ENCODE assay signal across 24 cellular contexts in the genomic region with DNA sequence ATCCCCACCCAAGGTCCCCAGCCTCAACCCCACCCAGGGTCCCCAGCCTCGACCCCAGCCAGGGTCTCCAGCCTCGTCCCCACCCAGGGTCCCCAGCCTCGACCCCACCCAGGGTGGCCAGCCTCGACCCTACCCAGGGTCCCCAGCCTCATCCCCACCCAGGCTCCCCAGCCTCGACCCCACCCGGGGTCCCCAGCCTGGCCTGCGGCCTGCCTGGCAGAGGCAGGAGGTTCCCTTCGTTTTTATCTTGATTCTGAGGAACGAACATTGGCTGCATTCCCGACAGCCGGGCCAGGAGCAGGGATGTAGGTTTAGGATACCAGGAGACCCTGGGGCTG. TPM values are rescaled to one million over a fixed set of nuclear protein-coding genes. Genes with fewer than 3 reads are reported as not detected.
DNase-seq lines count a peak whose midpoint lies in the region; ATAC-seq and TF ChIP-seq lines count a peak whose summit lies in the region.
"Had no signal": no experiment of that assay in that cellular context is flagged by ENCODE, and none has a peak within 500 bp of the region (broad histone marks: within the 10 kb centered on the region; RNA-seq: fewer than 3 reads in every experiment).

No MANE protein-coding gene starts in this region.

- intact Hi-C loops in left ventricle myocardium superior (cut with micrococcal nuclease), result no loop called here
- intact Hi-C loops in right cardiac atrium (cut with DNase I), result loop anchor here in 2 of 4 donors (5.0 to 10.0 kb wide), 3 partner anchors 95 to 167 kb away; no protein-coding TSS in a partner anchor
- intact Hi-C loops in posterior vena cava (cut with DNase I), result no loop called here
- intact Hi-C loops in tibial artery (cut with DNase I; ENCODE audit: low total_unique reads), result no loop called here

- H3K4me1 ChIP-seq in right atrium auricular region (peaks cover 0 to 20% of the 10 kb centered on the region in 2 donors), right cardiac atrium (ENCODE audit: control insufficient read depth, insufficient read depth, low read length) (peaks cover 6% of the 10 kb centered on the region), tibial artery (peaks cover 0 to 26% (median 21%) of the 10 kb centered on the region in 4 donors)

- H3K4me3 ChIP-seq in right atrium auricular region (no peak overlapping the region), right cardiac atrium (ENCODE audit: low read length) (no peak overlapping the region), tibial artery (no peak overlapping the region)
- H3K4me3 ChIP-seq: A549; BLaER1 treated with 17β-estradiol and CSF1 and Interleukin-3, amounts not matched to agents 10 nM and 100 nM; MG63 had no signal

- 52% methylated on average over 11 of the region's 11 CpGs for WGBS in right cardiac atrium

- peaks cover 0 to 7% of the 10 kb centered on the region in 2 donors for H3K27me3 ChIP-seq in right atrium auricular region
- no peaks in the 10 kb centered on the region for H3K27me3 ChIP-seq in right cardiac atrium (ENCODE audit: control insufficient read depth, insufficient read depth)
- peaks cover 0 to 33% of the 10 kb centered on the region in 2 donors for H3K27me3 ChIP-seq in tibial artery

- no peak for TF ChIP-seq CTCF in right atrium auricular region (IDR thresholded peaks at IDR 0.05)
- TF ChIP-seq CTCF in tibial artery (IDR thresholded peaks at IDR 0.05), result no peak

- DNase-seq in left ventricle myocardium superior (peak; percentile 15), right atrium auricular region (ENCODE audit: low spot score) (no peak), right cardiac atrium (peak; percentile 5 to 31 (median 18)), posterior vena cava (ENCODE audit: low spot score) (peak; percentile 73), NCI-H2227 (lab: John Stamatoyannopoulos, UW; ENCODE audit: unreplicated experiment) (no peak), tibial artery (no peak)
- DNase-seq: AML-193; CD4-positive, alpha-beta T cell; GOT3; IMR-90; KG1; MG63; NCI-H1105 treated with DMSO at 0.1 percent for 48 hours; NCI-H2029; NCI-H446 treated with DMSO at 0.1 percent for 48 hours; NCI-H526; NCI-H82; NK-92 treated with Interleukin-12 subunit alpha and Interleukin-12 subunit beta, amount 100 ng/mL, for 24 hours; PC-3; SHP77 had no signal

- H3K9me3 ChIP-seq in right atrium auricular region, result no peaks in the 10 kb centered on the region
- no peaks in the 10 kb centered on the region for H3K9me3 ChIP-seq in right cardiac atrium (ENCODE audit: control insufficient read depth, low read length)
- H3K9me3 ChIP-seq in tibial artery, result no peaks in the 10 kb centered on the region
- H3K9me3 ChIP-seq: A549; BLaER1 treated with 17β-estradiol and CSF1 and Interleukin-3, amounts not matched to agents 10 nM and 100 nM; MG63 had no signal

- H3K27ac ChIP-seq in right atrium auricular region, result no peak overlapping the region
- no peak overlapping the region for H3K27ac ChIP-seq in right cardiac atrium (ENCODE audit: low read length)
- no peak overlapping the region for H3K27ac ChIP-seq in tibial artery
- H3K27ac ChIP-seq: A549; BLaER1 treated with 17β-estradiol and CSF1 and Interleukin-3, amounts not matched to agents 10 nM and 100 nM had no signal

- H3K36me3 ChIP-seq in right atrium auricular region (no peaks in the 10 kb centered on the region), tibial artery (no peaks in the 10 kb centered on the region)
- H3K36me3 ChIP-seq: BLaER1 treated with 17β-estradiol and CSF1 and Interleukin-3, amounts not matched to agents 10 nM and 100 nM; MG63 had no signal

- no peak for ATAC-seq in left ventricle myocardium superior
- ATAC-seq in right cardiac atrium, result no peak
- ATAC-seq in GM21526 (IDR thresholded peaks at IDR 0.05; ENCODE audit: low FRiP score, unreplicated experiment), result no peak
- ATAC-seq: A549, HCT116, PC-3 had no signal

RNA-seq across cellular contexts. Expression of gene PDE9A, which starts 3.4 kb away (rescaled TPM):
- total RNA-seq in left ventricle myocardium superior (4.1 TPM), right atrium auricular region (1 to 10 TPM; 1.1 to 2.0 TPM), right cardiac atrium (1 to 10 TPM; 1.5 to 2.8 (median 2.3) TPM), posterior vena cava (1 to 10 TPM; 4.0 to 5.6 TPM)
- 4.1 TPM for polyA plus RNA-seq in right cardiac atrium

Comparison
In these comparisons a context has a peak if more than half of its experiments do, and no peak if none do; other contexts are left out.
1. DNase-seq: peak in left ventricle myocardium superior (single experiment), right cardiac atrium (3 of 3) and posterior vena cava (single experiment); none in right atrium auricular region (single experiment), NCI-H2227 (single experiment) and tibial artery (0 of 2).